ENCODE assay signal across 13 cellular contexts in genomic region chr17:9151091-9151490, GRCh38.
DNase-seq lines count a peak whose midpoint lies in the region; ATAC-seq and TF ChIP-seq lines count a peak whose summit lies in the region.
"Had no signal": no experiment of that assay in that cellular context is flagged by ENCODE, and none has a peak within 500 bp of the region (broad histone marks: within the 10 kb centered on the region; RNA-seq: fewer than 3 reads in every experiment).

No MANE protein-coding gene starts in this region.

- no peaks in the 10 kb centered on the region for H3K79me1 ChIP-seq in mesenchymal stem cell (replicated peaks; ENCODE audit: low read length, poor library complexity, severe bottlenecking)

- 36 to 39% methylated on average over 5 to 6 of the region's 6 CpGs for WGBS in tibial nerve, 2 donors
- 26% methylated on average over 3 of the region's 6 CpGs for WGBS in mesenchymal stem cell

- no peak overlapping the region for H3K4ac ChIP-seq in mesenchymal stem cell (ENCODE audit: low read depth in 1 of 2, low read length in 2 of 2)

- H3K4me3 ChIP-seq in left lung, result no peak overlapping the region
- H3K4me3 ChIP-seq in tibial nerve, result no peak overlapping the region
- no peak overlapping the region for H3K4me3 ChIP-seq in mesenchymal stem cell (ENCODE audit: insufficient read depth in 1 of 2, low read depth in 1 of 2, low read length in 2 of 2)
- H3K4me3 ChIP-seq: uterus had no signal

- peaks cover 0 to 72% of the 10 kb centered on the region in 2 donors for H3K27me3 ChIP-seq in left lung
- H3K27me3 ChIP-seq in tibial nerve, result no peaks in the 10 kb centered on the region
- H3K27me3 ChIP-seq in mesenchymal stem cell (ENCODE audit: control insufficient read depth in 1 of 2, insufficient read depth in 1 of 2, low read length in 2 of 2), result peaks cover 27 to 42% of the 10 kb centered on the region in 2 experiments
- H3K27me3 ChIP-seq: brain microvascular endothelial cell, uterus had no signal

- H3K27ac ChIP-seq in left lung (no peak overlapping the region), tibial nerve (peak overlapping the region in 3 of 4 donors; percentile 32 to 78 (median 65)), mesenchymal stem cell (ENCODE audit: low read length, poor library complexity, severe bottlenecking) (no peak overlapping the region)
- H3K27ac ChIP-seq: brain microvascular endothelial cell had no signal

- no peak overlapping the region for H2AK5ac ChIP-seq in mesenchymal stem cell (ENCODE audit: low read length, severe bottlenecking)

- H3K4me1 Mint-ChIP-seq in activated CD4-positive, alpha-beta T cell treated with anti-CD3 and anti-CD28 coated beads, Interleukin-2, amount 10 ng/mL, durations not matched to agents 24 days and 14 days, result no peaks in the 10 kb centered on the region

- TF ChIP-seq POLR2A in tibial nerve (IDR thresholded peaks at IDR 0.05), result no peak

- no peaks in the 10 kb centered on the region for H3K27me3 Mint-ChIP-seq in activated CD4-positive, alpha-beta T cell treated with anti-CD3 and anti-CD28 coated beads, Interleukin-2, amount 10 ng/mL, durations not matched to agents 24 days and 14 days

- H2BK15ac ChIP-seq in mesenchymal stem cell (ENCODE audit: low read depth, poor library complexity, severe bottlenecking), result no peak overlapping the region

- H3K9me3 ChIP-seq in left lung (no peaks in the 10 kb centered on the region), tibial nerve (peaks cover 0 to 4% (median 0%) of the 10 kb centered on the region in 4 donors), mesenchymal stem cell (ENCODE audit: control insufficient read depth, low read length) (no peaks in the 10 kb centered on the region)
- H3K9me3 ChIP-seq: SK-N-SH, uterus had no signal

- no peaks in the 10 kb centered on the region for H3K9me3 Mint-ChIP-seq in activated CD4-positive, alpha-beta T cell treated with anti-CD3 and anti-CD28 coated beads, Interleukin-2, amount 10 ng/mL, durations not matched to agents 24 days and 14 days
- H3K9me3 Mint-ChIP-seq: activated naive CD4-positive, alpha-beta T cell treated with anti-CD3 and anti-CD28 coated beads for 36 hours had no signal

- H3K4me1 ChIP-seq in left lung, result peaks cover 0 to 6% of the 10 kb centered on the region in 2 donors
- peaks cover 0 to 22% (median 9%) of the 10 kb centered on the region in 4 donors for H3K4me1 ChIP-seq in tibial nerve
- H3K4me1 ChIP-seq in mesenchymal stem cell (ENCODE audit: control insufficient read depth, insufficient read depth, low read depth, low read length), result no peaks in the 10 kb centered on the region
- H3K4me1 ChIP-seq: uterus had no signal

- no peak overlapping the region for H3K4me2 ChIP-seq in mesenchymal stem cell (ENCODE audit: low read length, poor library complexity, severe bottlenecking)
- H3K4me2 ChIP-seq: SK-N-SH had no signal

- DNase-seq in NCI-H1092 (lab: John Stamatoyannopoulos, UW), result peak; percentile 23
- DNase-seq in NCI-H82 treated with DMSO at 0.1 percent for 48 hours (lab: John Stamatoyannopoulos, UW; ENCODE audit: unreplicated experiment), result peak; percentile 1
- no peak for DNase-seq in left lung
- no peak for DNase-seq in tibial nerve (ENCODE audit: low spot score in 2 of 2)
- DNase-seq in activated CD4-positive, alpha-beta T cell treated with anti-CD3 and anti-CD28 coated beads, Interleukin-2, amount 10 ng/mL, durations not matched to agents 24 days and 14 days, result no peak
- no peak for DNase-seq in mesenchymal stem cell
- no peak for DNase-seq in NCI-H128 (lab: John Stamatoyannopoulos, UW; ENCODE audit: unreplicated experiment)
- DNase-seq: activated naive CD4-positive, alpha-beta T cell treated with anti-CD3 and anti-CD28 coated beads for 36 hours; effector CD8-positive, alpha-beta T cell; NCI-H187; SK-N-SH had no signal

- H3K18ac ChIP-seq in mesenchymal stem cell (ENCODE audit: low read depth in 1 of 2, low read length in 2 of 2), result no peak overlapping the region

- no peak for TF ChIP-seq EP300 in tibial nerve (IDR thresholded peaks at IDR 0.05)

- no peak overlapping the region for H4K91ac ChIP-seq in mesenchymal stem cell (ENCODE audit: low read length)

- no peak overlapping the region for H3K4me3 Mint-ChIP-seq in activated CD4-positive, alpha-beta T cell treated with anti-CD3 and anti-CD28 coated beads, Interleukin-2, amount 10 ng/mL, durations not matched to agents 24 days and 14 days
- H3K4me3 Mint-ChIP-seq: activated naive CD4-positive, alpha-beta T cell treated with anti-CD3 and anti-CD28 coated beads for 36 hours had no signal

- TF ChIP-seq CTCF in left lung (IDR thresholded peaks at IDR 0.05), result no peak
- no peak for TF ChIP-seq CTCF in tibial nerve (IDR thresholded peaks at IDR 0.05)

- intact Hi-C loops in left lung (cut with DNase I), result no loop called here
- intact Hi-C loops in activated CD4-positive, alpha-beta T cell treated with anti-CD3 and anti-CD28 coated beads, Interleukin-2, amount 10 ng/mL, durations not matched to agents 24 days and 14 days (cut with micrococcal nuclease), result no loop called here

- no peak overlapping the region for H2BK5ac ChIP-seq in mesenchymal stem cell (ENCODE audit: low read depth, low read length, poor library complexity, severe bottlenecking)

- no peak overlapping the region for H2BK12ac ChIP-seq in mesenchymal stem cell (ENCODE audit: low read length in 2 of 2)

- peak; percentile 81 for ATAC-seq in left lung

- no peak overlapping the region for H3K27ac Mint-ChIP-seq in activated CD4-positive, alpha-beta T cell treated with anti-CD3 and anti-CD28 coated beads, Interleukin-2, amount 10 ng/mL, durations not matched to agents 24 days and 14 days
- H3K27ac Mint-ChIP-seq: activated naive CD4-positive, alpha-beta T cell treated with anti-CD3 and anti-CD28 coated beads for 36 hours had no signal

- H3K23ac ChIP-seq in mesenchymal stem cell (ENCODE audit: low read length in 2 of 2), result no peak overlapping the region

- no peak overlapping the region for H4K8ac ChIP-seq in mesenchymal stem cell (ENCODE audit: low read length)

- no peak overlapping the region for H2AFZ ChIP-seq in mesenchymal stem cell (ENCODE audit: low read depth, low read length)

- H3K36me3 Mint-ChIP-seq in activated CD4-positive, alpha-beta T cell treated with anti-CD3 and anti-CD28 coated beads, Interleukin-2, amount 10 ng/mL, durations not matched to agents 24 days and 14 days (ENCODE audit: low read depth), result no peaks in the 10 kb centered on the region

- no peak overlapping the region for H3K9ac ChIP-seq in mesenchymal stem cell (ENCODE audit: low read length)
- H3K9ac ChIP-seq: SK-N-SH had no signal

- H3K14ac ChIP-seq in mesenchymal stem cell (ENCODE audit: low read length in 2 of 2), result no peak overlapping the region

- no peak overlapping the region for H2BK120ac ChIP-seq in mesenchymal stem cell (ENCODE audit: low read depth, low read length)

- H3K36me3 ChIP-seq in left lung (no peaks in the 10 kb centered on the region), tibial nerve (no peaks in the 10 kb centered on the region), mesenchymal stem cell (ENCODE audit: control insufficient read depth in 1 of 2, insufficient read depth in 2 of 2, low read depth in 1 of 2, low read length in 2 of 2) (no peaks in the 10 kb centered on the region)
- H3K36me3 ChIP-seq: brain microvascular endothelial cell, uterus had no signal

Comparison
In these comparisons a context has a peak if more than half of its experiments do, and no peak if none do; other contexts are left out.
1. DNase-seq: peak in NCI-H1092 (single experiment) and NCI-H82 treated with DMSO at 0.1 percent for 48 hours (single experiment); none in left lung (0 of 2), tibial nerve (0 of 2), activated CD4-positive, alpha-beta T cell treated with anti-CD3 and anti-CD28 coated beads, Interleukin-2, amount 10 ng/mL, durations not matched to agents 24 days and 14 days (single experiment), mesenchymal stem cell (single experiment) and NCI-H128 (single experiment).
2. H3K27ac ChIP-seq: peak in tibial nerve (3 of 4); none in left lung (0 of 2) and mesenchymal stem cell (single experiment).